ENCODE assay signal across 7 cellular contexts in the genomic region with DNA sequence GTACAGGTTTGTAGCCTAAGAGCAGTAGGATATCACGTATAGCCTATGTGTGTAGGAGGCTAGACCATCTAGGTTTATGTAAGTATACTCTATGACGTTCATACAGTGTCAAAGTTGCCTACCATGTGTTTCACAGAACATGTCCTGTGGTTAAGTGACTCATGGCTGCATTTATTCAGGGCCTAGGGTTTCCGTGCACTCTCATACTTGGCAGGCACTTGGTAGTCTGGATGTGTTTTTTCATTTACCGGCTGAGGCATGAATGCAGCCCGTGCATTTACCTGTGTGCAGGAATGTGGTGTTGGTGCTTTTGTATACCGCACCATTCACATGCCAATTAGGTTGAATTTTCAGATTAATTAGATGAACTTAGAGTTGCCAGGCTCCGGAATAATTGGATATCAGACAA. TPM values are rescaled to one million over a fixed set of nuclear protein-coding genes. Genes with fewer than 3 reads are reported as not detected.
DNase-seq lines count a peak whose midpoint lies in the region; ATAC-seq, FAIRE-seq and TF ChIP-seq lines count a peak whose summit lies in the region.

No MANE protein-coding gene starts in this region.

- peak; percentile 100 for FAIRE-seq in H54 (lab: Jason Lieb, UNC)

- no peak overlapping the region for H3K4me3 ChIP-seq in adrenal gland

- peak; percentile 74 for DNase-seq in H54 (ENCODE audit: insufficient read length, low spot score)
- peak; percentile 51 for DNase-seq in RPMI8226
- peak; percentile 75 for DNase-seq in brain pericyte (ENCODE audit: low read depth, low spot score)
- DNase-seq in smooth muscle cell of the brain vasculature (ENCODE audit: low read depth, low spot score) = peak; percentile 77
- no peak for DNase-seq in SW 1271 (lab: John Stamatoyannopoulos, UW)
- DNase-seq in adrenal gland = no peak

- H3K4me1 ChIP-seq in adrenal gland (replicated peaks in 1 of 2) = no peaks in the 10 kb centered on the region

- H3K9me3 ChIP-seq in adrenal gland (replicated peaks in 1 of 3) = no peaks in the 10 kb centered on the region

- ATAC-seq in GM18511 (IDR thresholded peaks at IDR 0.05; ENCODE audit: unreplicated experiment) = no peak

- 81 to 87% (median 85%) methylated on average over 7 of the region's 7 CpGs for WGBS in adrenal gland, 4 donors

- no peak overlapping the region for H3K27ac ChIP-seq in adrenal gland

- intact Hi-C loops in adrenal gland (cut with DNase I) = no loop called here

- no peak for TF ChIP-seq CTCF in adrenal gland (IDR thresholded peaks at IDR 0.05)

- H3K36me3 ChIP-seq in adrenal gland (replicated peaks in 1 of 2) = no peaks in the 10 kb centered on the region

- H3K27me3 ChIP-seq in adrenal gland = no peaks in the 10 kb centered on the region

- TF ChIP-seq POLR2A in H54 (IDR thresholded peaks at IDR 0.05; ENCODE audit: low read depth, low read length) = no peak
- TF ChIP-seq POLR2A in adrenal gland (IDR thresholded peaks at IDR 0.05) = no peak

RNA-seq across cellular contexts. Expression of gene MYL12B, which starts 43.4 kb away (rescaled TPM):
- 100 to 1,000 TPM; 259 to 580 (median 376) TPM for total RNA-seq in adrenal gland
- 100 to 1,000 TPM; 396 to 810 (median 786) TPM for polyA plus RNA-seq in adrenal gland

RNA-seq across cellular contexts. Expression of gene MYL12A, which starts 57.8 kb away (rescaled TPM):
- 100 to 1,000 TPM; 191 to 436 (median 251) TPM for total RNA-seq in adrenal gland
- polyA plus RNA-seq in adrenal gland = 100 to 1,000 TPM; 217 to 419 (median 226) TPM

Comparison
In these comparisons a context has a peak if more than half of its experiments do, and no peak if none do; other contexts are left out.
1. DNase-seq: peak in H54 (single experiment), RPMI8226 (single experiment), brain pericyte (single experiment) and smooth muscle cell of the brain vasculature (single experiment); none in SW 1271 (0 of 2) and adrenal gland (0 of 7).